ENCODE assay signal across 23 cellular contexts in the genomic region with DNA sequence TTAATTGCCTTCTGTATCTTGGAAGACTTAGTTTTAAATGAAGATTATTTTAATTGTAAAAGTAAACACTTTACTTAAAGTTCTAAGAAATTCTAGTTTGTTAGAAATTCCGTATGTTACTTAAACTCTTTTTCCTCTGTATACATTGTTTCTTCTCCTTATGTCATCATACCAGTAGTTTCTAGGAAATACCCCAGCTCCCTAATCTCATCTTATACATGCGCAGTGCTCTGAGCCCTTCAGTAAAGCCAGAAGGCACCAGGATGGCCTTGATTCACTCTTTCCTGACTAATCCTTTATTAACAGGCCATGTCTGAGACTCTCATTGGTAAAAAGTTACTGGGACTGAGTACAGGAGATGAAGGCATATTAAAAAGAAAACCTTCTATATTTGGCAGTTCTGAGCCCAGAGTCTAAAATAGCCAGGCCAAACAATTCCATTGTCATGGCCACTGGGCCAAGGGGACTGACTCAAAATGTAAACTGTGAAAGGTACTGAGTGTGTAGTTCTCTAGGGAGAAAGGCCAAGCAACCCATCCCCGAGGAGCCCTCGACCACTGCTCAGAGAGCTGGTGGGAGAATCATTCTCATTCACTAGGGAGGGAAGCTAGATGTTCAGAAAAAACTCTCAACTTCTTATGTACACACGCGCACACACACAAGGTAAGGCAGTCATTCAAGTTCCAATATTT. TPM values are rescaled to one million over a fixed set of nuclear protein-coding genes. Genes with fewer than 3 reads are reported as not detected.
"Had no signal": no experiment of that assay in that cellular context is flagged by ENCODE, and none has a peak within 500 bp of the region (broad histone marks: within the 10 kb centered on the region; RNA-seq: fewer than 3 reads in every experiment).

No MANE protein-coding gene starts in this region.

- H3K4me3 Mint-ChIP-seq: activated CD4-positive, alpha-beta memory T cell treated with anti-CD3 and anti-CD28 coated beads, Interleukin-2, amount 10 ng/mL, durations not matched to agents 7 days and 5 days; activated CD4-positive, alpha-beta T cell treated with anti-CD3 and anti-CD28 coated beads, Interleukin-2, amount 10 ng/mL, durations not matched to agents 24 days and 14 days; activated naive CD4-positive, alpha-beta T cell treated with anti-CD3 and anti-CD28 coated beads, Interleukin-2, amount 50 U/mL, for 24 hours; activated T-cell treated with anti-CD3 and anti-CD28 coated beads, Interleukin-2, amount 50 U/mL, for 72 hours; naive thymus-derived CD4-positive, alpha-beta T cell; neural crest cell; stimulated activated naive CD8-positive, alpha-beta T cell treated with anti-CD3 and anti-CD28 coated beads, Interleukin-15, Interleukin-2, amounts not matched to agents 100 ng/mL and 50 ng/mL, for 24 hours; T-cell; T-helper 2 cell treated with Interferon-gamma antibody and Interleukin-4, amounts not matched to agents 5 μg/mL and 100 μg/mL, for 36 hours had no signal

- H3K27ac Mint-ChIP-seq: activated CD4-positive, alpha-beta memory T cell treated with anti-CD3 and anti-CD28 coated beads, Interleukin-2, amount 10 ng/mL, durations not matched to agents 7 days and 5 days; activated CD4-positive, alpha-beta T cell treated with anti-CD3 and anti-CD28 coated beads, Interleukin-2, amount 10 ng/mL, durations not matched to agents 24 days and 14 days; activated naive CD4-positive, alpha-beta T cell treated with anti-CD3 and anti-CD28 coated beads, Interleukin-2, amount 50 U/mL, for 24 hours; activated T-cell treated with anti-CD3 and anti-CD28 coated beads, Interleukin-2, amount 50 U/mL, for 72 hours; naive thymus-derived CD4-positive, alpha-beta T cell; stimulated activated naive CD8-positive, alpha-beta T cell treated with anti-CD3 and anti-CD28 coated beads, Interleukin-15, Interleukin-2, amounts not matched to agents 100 ng/mL and 50 ng/mL, for 24 hours; T-cell; T-helper 2 cell treated with Interferon-gamma antibody and Interleukin-4, amounts not matched to agents 5 μg/mL and 100 μg/mL, for 36 hours had no signal

- H3K27me3 Mint-ChIP-seq: activated CD4-positive, alpha-beta memory T cell treated with anti-CD3 and anti-CD28 coated beads, Interleukin-2, amount 10 ng/mL, durations not matched to agents 7 days and 5 days; activated naive CD4-positive, alpha-beta T cell treated with anti-CD3 and anti-CD28 coated beads, Interleukin-2, amount 50 U/mL, for 24 hours had no signal

- H3K27ac ChIP-seq: epithelial cell of prostate, left lung, vagina, VCaP had no signal

- H3K9me3 ChIP-seq: left lung, vagina had no signal

- H3K4me3 ChIP-seq: left lung, lung, vagina had no signal

- H3K4me1 ChIP-seq: left lung had no signal

- ATAC-seq: activated CD4-positive, CD25-positive, alpha-beta regulatory T cell treated with anti-CD3 and anti-CD28 coated beads, Interleukin-2, amount 50 U/mL, for 24 hours; activated T-cell treated with anti-CD3 and anti-CD28 coated beads, Interleukin-2, amount 50 U/mL, for 72 hours; left lung; naive thymus-derived CD4-positive, alpha-beta T cell; T-cell had no signal

- H3K9me3 Mint-ChIP-seq: activated naive CD4-positive, alpha-beta T cell treated with anti-CD3 and anti-CD28 coated beads, Interleukin-2, amount 50 U/mL, for 24 hours; T-helper 2 cell treated with Interferon-gamma antibody and Interleukin-4, amounts not matched to agents 5 μg/mL and 100 μg/mL, for 36 hours had no signal

- H3K4me1 Mint-ChIP-seq: activated CD4-positive, alpha-beta memory T cell treated with anti-CD3 and anti-CD28 coated beads, Interleukin-2, amount 10 ng/mL, durations not matched to agents 7 days and 5 days; activated CD4-positive, alpha-beta T cell treated with anti-CD3 and anti-CD28 coated beads, Interleukin-2, amount 10 ng/mL, durations not matched to agents 24 days and 14 days; activated naive CD4-positive, alpha-beta T cell treated with anti-CD3 and anti-CD28 coated beads, Interleukin-2, amount 50 U/mL, for 24 hours; naive thymus-derived CD4-positive, alpha-beta T cell; neural crest cell; T-cell had no signal

- H3K27me3 ChIP-seq: left lung, vagina had no signal

- H3K36me3 ChIP-seq: left lung, vagina had no signal

- FAIRE-seq: astrocyte had no signal

- DNase-seq: activated CD4-positive, alpha-beta memory T cell treated with anti-CD3 and anti-CD28 coated beads, Interleukin-2, amount 10 ng/mL, durations not matched to agents 7 days and 5 days; activated CD4-positive, alpha-beta T cell treated with anti-CD3 and anti-CD28 coated beads, Interleukin-2, amount 10 ng/mL, durations not matched to agents 24 days and 14 days; activated effector memory CD4-positive, alpha-beta T cell treated with Interleukin-2 at 50 U/mL for 16 hours; activated T-cell treated with anti-CD3 and anti-CD28 coated beads, Interleukin-2, amount 50 U/mL, for 72 hours; cortex of kidney; foreskin fibroblast; left lung; naive thymus-derived CD4-positive, alpha-beta T cell; occipital lobe; posterior cingulate gyrus; retina; stimulated activated CD4-positive, alpha-beta T cell treated with anti-CD3 and anti-CD28 coated beads, Interleukin-1b, Interleukin-23, amount 100 ng/mL, for 48 hours; T-cell had no signal

RNA-seq across cellular contexts. Expression of a gene that starts 25.0 kb away (rescaled TPM):
- polyA plus RNA-seq: naive thymus-derived CD4-positive, alpha-beta T cell had no signal
